In genomic region chr17:81514735-81515529, GRCh38 we compare ENCODE assay signal across 8 cellular contexts. TPM values are rescaled to one million over a fixed set of nuclear protein-coding genes. Genes with fewer than 3 reads are reported as not detected.
DNase-seq lines count a peak whose midpoint lies in the region; FAIRE-seq and TF ChIP-seq lines count a peak whose summit lies in the region.

No MANE protein-coding gene starts in this region.

- H3K4me1 Mint-ChIP-seq in IgD-negative memory B cell (peaks cover 19 to 32% (median 30%) of the 10 kb centered on the region in 3 donors), osteocyte (ENCODE audit: unreplicated experiment) (peaks cover 40% of the 10 kb centered on the region)
- H3K4me1 Mint-ChIP-seq in activated naive CD8-positive, alpha-beta T cell treated with anti-CD3 and anti-CD28 coated beads for 36 hours, result peaks cover 18% of the 10 kb centered on the region

- H3K27ac Mint-ChIP-seq in IgD-negative memory B cell (peak overlapping the region; percentile 92 to 99 (median 93)), osteocyte (ENCODE audit: unreplicated experiment) (peak overlapping the region; percentile 88)
- H3K27ac Mint-ChIP-seq in activated naive CD8-positive, alpha-beta T cell treated with anti-CD3 and anti-CD28 coated beads for 36 hours, result peak overlapping the region; percentile 90

- no peak for FAIRE-seq in urothelium cell line (lab: Jason Lieb, UNC)

- H3K27me3 Mint-ChIP-seq in IgD-negative memory B cell (no peaks in the 10 kb centered on the region), osteocyte (ENCODE audit: unreplicated experiment) (no peaks in the 10 kb centered on the region)
- peaks cover 7% of the 10 kb centered on the region for H3K27me3 Mint-ChIP-seq in activated naive CD8-positive, alpha-beta T cell treated with anti-CD3 and anti-CD28 coated beads for 36 hours

- DNase-seq in NK-92 treated with Interleukin-12 subunit alpha and Interleukin-12 subunit beta, amount 100 ng/mL, for 24 hours (lab: John Stamatoyannopoulos, UW), result peak; percentile 58
- DNase-seq in NK-92 (lab: John Stamatoyannopoulos, UW; ENCODE audit: unreplicated experiment) (no peak), SK-MEL-5 (ENCODE audit: low read depth, low spot score) (peak; percentile 81), head of caudate nucleus (peak in 34 of 42 donors; percentile 28 to 78 (median 52)), osteocyte (ENCODE audit: extremely low spot score, unreplicated experiment) (no peak), urothelium cell line (ENCODE audit: low spot score) (peak; percentile 73)
- peak; percentile 82 for DNase-seq in activated naive CD8-positive, alpha-beta T cell treated with anti-CD3 and anti-CD28 coated beads for 36 hours

- TF ChIP-seq CTCF in osteocyte (IDR thresholded peaks at IDR 0.05), result no peak

- H3K9me3 Mint-ChIP-seq in IgD-negative memory B cell (no peaks in the 10 kb centered on the region), osteocyte (ENCODE audit: unreplicated experiment) (no peaks in the 10 kb centered on the region)
- H3K9me3 Mint-ChIP-seq in activated naive CD8-positive, alpha-beta T cell treated with anti-CD3 and anti-CD28 coated beads for 36 hours, result no peaks in the 10 kb centered on the region

- H3K36me3 Mint-ChIP-seq in IgD-negative memory B cell, result peaks cover 19% of the 10 kb centered on the region
- H3K36me3 Mint-ChIP-seq in activated naive CD8-positive, alpha-beta T cell treated with anti-CD3 and anti-CD28 coated beads for 36 hours, result peaks cover 24% of the 10 kb centered on the region
- H3K36me3 Mint-ChIP-seq in osteocyte (ENCODE audit: unreplicated experiment), result peaks cover 22% of the 10 kb centered on the region

- in situ Hi-C loops in SK-MEL-5 (cut with HindIII; ENCODE audit: low pct_unique_long_range_greater_than_20kb, low sequenced_read_pairs), result loop anchor here (10.0 kb wide), 1 partner anchor 120 kb away; the partner anchor contains the start of gene BAHCC1

- H3K4me3 Mint-ChIP-seq in IgD-negative memory B cell (peak overlapping the region; percentile 89 to 96 (median 94)), osteocyte (ENCODE audit: unreplicated experiment) (peak overlapping the region; percentile 86)
- H3K4me3 Mint-ChIP-seq in activated naive CD8-positive, alpha-beta T cell treated with anti-CD3 and anti-CD28 coated beads for 36 hours, result peak overlapping the region; percentile 90

- intact Hi-C loops in head of caudate nucleus (cut with DNase I), result loop anchor here (5.0 kb wide), 2 partner anchors 37 to 118 kb away; partner anchors contain the start of genes BAHCC1 and FAAP100

RNA-seq across cellular contexts. Expression of gene ACTG1, which starts 2.3 kb away (rescaled TPM):
- 1,302 TPM for polyA plus RNA-seq in IgD-negative memory B cell
- 6,652 and 7,362 TPM in 2 replicates for total RNA-seq in SK-MEL-5 (2014; rRNA removed; shearing (Covaris generic))
- polyA plus RNA-seq in SK-MEL-5 (2015; cell fraction: cytosol; rRNA removed), result 14,079 and 14,098 TPM in 2 replicates
- 2,992 and 3,106 TPM in 2 replicates for polyA plus RNA-seq in SK-MEL-5 (2015; cell fraction: nucleus; rRNA removed)
- total RNA-seq in activated naive CD8-positive, alpha-beta T cell treated with anti-CD3 and anti-CD28 coated beads for 36 hours, result 1,000 to 10,000 TPM; 4,989 to 4,998 TPM
- 4,236 and 4,267 TPM in 2 replicates for total RNA-seq in osteocyte

RNA-seq across cellular contexts. Expression of gene FSCN2, which starts 13.2 kb away (rescaled TPM):
- 0.83 TPM for polyA plus RNA-seq in IgD-negative memory B cell
- total RNA-seq in SK-MEL-5 (2014; rRNA removed; shearing (Covaris generic)), result 0.34 TPM in 1 of 2 replicates, not detected in the other
- polyA plus RNA-seq in SK-MEL-5 (2015; cell fraction: cytosol; rRNA removed), result 0.08 and 0.64 TPM in 2 replicates
- polyA plus RNA-seq in SK-MEL-5 (2015; cell fraction: nucleus; rRNA removed), result 1.1 TPM in 1 of 2 replicates, not detected in the other
- under 1 TPM; 0.29 to 0.36 TPM for total RNA-seq in activated naive CD8-positive, alpha-beta T cell treated with anti-CD3 and anti-CD28 coated beads for 36 hours
- 3.0 and 3.7 TPM in 2 replicates for total RNA-seq in osteocyte

RNA-seq across cellular contexts. Expression of gene FAAP100, which starts 37.2 kb away (rescaled TPM):
- 25.6 TPM for polyA plus RNA-seq in IgD-negative memory B cell
- total RNA-seq in SK-MEL-5 (2014; rRNA removed; shearing (Covaris generic)), result 34.0 and 35.0 TPM in 2 replicates
- polyA plus RNA-seq in SK-MEL-5 (2015; cell fraction: cytosol; rRNA removed), result 82.9 and 88.7 TPM in 2 replicates
- 337 and 354 TPM in 2 replicates for polyA plus RNA-seq in SK-MEL-5 (2015; cell fraction: nucleus; rRNA removed)
- 10 to 100 TPM; 48.1 to 51.1 TPM for total RNA-seq in activated naive CD8-positive, alpha-beta T cell treated with anti-CD3 and anti-CD28 coated beads for 36 hours
- 63.0 and 64.6 TPM in 2 replicates for total RNA-seq in osteocyte

Comparison
In these comparisons a context has a peak if more than half of its experiments do, and no peak if none do; other contexts are left out.
1. DNase-seq: peak in NK-92 treated with Interleukin-12 subunit alpha and Interleukin-12 subunit beta, amount 100 ng/mL, for 24 hours (single experiment), SK-MEL-5 (single experiment), activated naive CD8-positive, alpha-beta T cell treated with anti-CD3 and anti-CD28 coated beads for 36 hours (single experiment), head of caudate nucleus (34 of 42) and urothelium cell line (single experiment); none in NK-92 (single experiment) and osteocyte (single experiment).
2. Peak in every context shown above with its lines, with median percentiles within 50 percentile points of each other: H3K27ac Mint-ChIP-seq and H3K4me3 Mint-ChIP-seq.